ENCODE assay signal across 21 cellular contexts in genomic region chr11:56705784-56706396, GRCh38. TPM values are rescaled to one million over a fixed set of nuclear protein-coding genes. Genes with fewer than 3 reads are reported as not detected.
A peak's percentile ranks its signal among the peaks of the same experiment; 100 is the strongest.
DNase-seq lines count a peak whose midpoint lies in the region; ATAC-seq, FAIRE-seq and TF ChIP-seq lines count a peak whose summit lies in the region.
"Had no signal": no experiment of that assay in that cellular context is flagged by ENCODE, and none has a peak within 500 bp of the region (broad histone marks: within the 10 kb centered on the region; RNA-seq: fewer than 3 reads in every experiment).

No MANE protein-coding gene starts in this region.

- H3K4me3 ChIP-seq in Jurkat, Clone E6-1 (ENCODE audit: low read length), result no peak overlapping the region
- no peak overlapping the region for H3K4me3 ChIP-seq in H1 (ENCODE audit: extremely low read depth in 1 of 4, insufficient read depth in 2 of 4, low read depth in 3 of 4, low read length in 4 of 4)
- no peak overlapping the region for H3K4me3 ChIP-seq in smooth muscle cell
- no peak overlapping the region for H3K4me3 ChIP-seq in SJCRH30
- no peak overlapping the region for H3K4me3 ChIP-seq in esophagus squamous epithelium
- no peak overlapping the region for H3K4me3 ChIP-seq in heart left ventricle
- H3K4me3 ChIP-seq: A549 had no signal

- TF ChIP-seq EP300 in H1 (IDR thresholded peaks at IDR 0.05; ENCODE audit: borderline replicate concordance in 1 of 2, low read depth in 2 of 2, low read length in 2 of 2), result no peak

- H4K8ac ChIP-seq in H1 (ENCODE audit: extremely low read depth, insufficient read depth, low read length), result no peak overlapping the region

- no peak overlapping the region for H3K4ac ChIP-seq in H1 (replicated peaks; ENCODE audit: insufficient read length, low read depth, low read length)

- TF ChIP-seq POLR2A in H1 (IDR thresholded peaks at IDR 0.05; ENCODE audit: control extremely low read depth in 1 of 2, low read depth in 2 of 2, low read length in 2 of 2) (no peak), esophagus squamous epithelium (IDR thresholded peaks at IDR 0.05) (no peak), heart left ventricle (IDR thresholded peaks at IDR 0.05) (no peak)

- no peaks in the 10 kb centered on the region for H3K23me2 ChIP-seq in H1 (ENCODE audit: low read depth, low read length)

- H3K9ac ChIP-seq in H1 (replicated peaks in 1 of 4; ENCODE audit: extremely low read depth in 1 of 4, low read depth in 3 of 4, low read length in 3 of 4) (no peak overlapping the region), smooth muscle cell (ENCODE audit: low read depth) (no peak overlapping the region)

- H3K9me3 ChIP-seq in H1 (ENCODE audit: insufficient read depth in 2 of 2, low read depth in 1 of 2, low read length in 1 of 2), result 0 out of 4 replicates have a peak, but pooled peaks cover 0 to 3% of the 10 kb centered on the region in 2 experiments
- no peaks in the 10 kb centered on the region for H3K9me3 ChIP-seq in smooth muscle cell (replicated peaks; ENCODE audit: low read depth)
- no peaks in the 10 kb centered on the region for H3K9me3 ChIP-seq in SJCRH30 (replicated peaks)
- H3K9me3 ChIP-seq in esophagus squamous epithelium, result no peaks in the 10 kb centered on the region
- peaks cover 0 to 19% (median 3%) of the 10 kb centered on the region in 12 donors for H3K9me3 ChIP-seq in heart left ventricle
- H3K9me3 ChIP-seq: A549 had no signal

- H2AK5ac ChIP-seq in H1 (ENCODE audit: low read depth, low read length), result no peak overlapping the region

- no peaks in the 10 kb centered on the region for H3K27me3 ChIP-seq in H1 (replicated peaks in 1 of 4; ENCODE audit: control insufficient read depth in 3 of 4, extremely low read depth in 1 of 4, insufficient read depth in 3 of 4, low read length in 3 of 4)
- H3K27me3 ChIP-seq in smooth muscle cell (ENCODE audit: low read depth), result no peaks in the 10 kb centered on the region
- H3K27me3 ChIP-seq in SJCRH30, result peaks cover 1% of the 10 kb centered on the region; the same call in 1 of the 2 replicates
- H3K27me3 ChIP-seq in esophagus squamous epithelium, result no peaks in the 10 kb centered on the region
- no peaks in the 10 kb centered on the region for H3K27me3 ChIP-seq in heart left ventricle

- H3K27me3 Mint-ChIP-seq in activated CD4-positive, alpha-beta T cell treated with anti-CD3 and anti-CD28 coated beads, Interleukin-2, amount 10 ng/mL, durations not matched to agents 7 days and 5 days, result no peaks in the 10 kb centered on the region
- H3K27me3 Mint-ChIP-seq: CD8-positive, alpha-beta memory T cell had no signal

- TF ChIP-seq CTCF in C4-2B (conservative IDR thresholded peaks at IDR 0.05) (no peak), H1 (IDR thresholded peaks at IDR 0.05; ENCODE audit: control extremely low read depth in 1 of 3, insufficient read depth in 1 of 3, low read depth in 1 of 3, low read length in 3 of 3) (no peak), smooth muscle cell (IDR thresholded peaks at IDR 0.05; ENCODE audit: borderline replicate concordance, insufficient read depth, poor library complexity, severe bottlenecking) (no peak), esophagus squamous epithelium (IDR thresholded peaks at IDR 0.05) (no peak), heart left ventricle (IDR thresholded peaks at IDR 0.05) (no peak)

- H2BK15ac ChIP-seq in H1 (ENCODE audit: low read length), result 0 out of 2 replicates have a peak overlapping the region, but pooled peaks have one; percentile 18

- POLR2A ChIA-PET in H1 (lab: Charles Lee; ENCODE audit: partially characterized antibody), result no interaction called here
- POLR2A ChIA-PET in activated CD4-positive, alpha-beta T cell treated with anti-CD3 and anti-CD28 coated beads, Interleukin-2, amount 10 ng/mL, durations not matched to agents 7 days and 5 days (lab: Charles Lee), result no interaction called here

- H3K4me3 Mint-ChIP-seq in activated CD4-positive, alpha-beta T cell treated with anti-CD3 and anti-CD28 coated beads, Interleukin-2, amount 10 ng/mL, durations not matched to agents 7 days and 5 days, result no peak overlapping the region
- H3K4me3 Mint-ChIP-seq: CD8-positive, alpha-beta memory T cell had no signal

- no peak for TF ChIP-seq RAD21 in H1 (IDR thresholded peaks at IDR 0.05 in 1 of 2, conservative IDR thresholded peaks at IDR 0.05 in 1 of 2; ENCODE audit: low read depth in 2 of 2, low read length in 2 of 2)

- no peaks in the 10 kb centered on the region for H3K36me3 Mint-ChIP-seq in activated CD4-positive, alpha-beta T cell treated with anti-CD3 and anti-CD28 coated beads, Interleukin-2, amount 10 ng/mL, durations not matched to agents 7 days and 5 days (ENCODE audit: low read depth)
- H3K36me3 Mint-ChIP-seq: CD8-positive, alpha-beta memory T cell had no signal

- H3K56ac ChIP-seq in H1 (replicated peaks; ENCODE audit: insufficient read length, low read depth, low read length), result no peak overlapping the region

- H3K4me1 ChIP-seq in H1 (replicated peaks in 1 of 4; ENCODE audit: control insufficient read depth in 3 of 4, insufficient read depth in 4 of 4, low read length in 3 of 4), result no peaks in the 10 kb centered on the region
- H3K4me1 ChIP-seq in smooth muscle cell (ENCODE audit: low read depth), result no peaks in the 10 kb centered on the region
- no peaks in the 10 kb centered on the region for H3K4me1 ChIP-seq in SJCRH30
- no peaks in the 10 kb centered on the region for H3K4me1 ChIP-seq in esophagus squamous epithelium
- no peaks in the 10 kb centered on the region for H3K4me1 ChIP-seq in heart left ventricle
- H3K4me1 ChIP-seq: A549 had no signal

- H3K14ac ChIP-seq in H1 (ENCODE audit: insufficient read length), result no peak overlapping the region

- peak overlapping the region; percentile 62; the same call in 1 of the 2 replicates for H2BK12ac ChIP-seq in H1 (ENCODE audit: low read depth, low read length)

- no peak overlapping the region for H4K5ac ChIP-seq in H1 (ENCODE audit: insufficient read length, low read depth, low read length)

- no peaks in the 10 kb centered on the region for H3K36me3 ChIP-seq in H1 (ENCODE audit: control insufficient read depth in 2 of 4, insufficient read depth in 4 of 4, low read length in 3 of 4)
- H3K36me3 ChIP-seq in smooth muscle cell (ENCODE audit: low read depth), result no peaks in the 10 kb centered on the region
- no peaks in the 10 kb centered on the region for H3K36me3 ChIP-seq in SJCRH30
- no peaks in the 10 kb centered on the region for H3K36me3 ChIP-seq in esophagus squamous epithelium
- no peaks in the 10 kb centered on the region for H3K36me3 ChIP-seq in heart left ventricle

- H3F3A ChIP-seq in smooth muscle cell (ENCODE audit: low read depth), result no peaks in the 10 kb centered on the region

- H3K79me1 ChIP-seq in H1 (ENCODE audit: low read depth, low read length), result no peaks in the 10 kb centered on the region

- H2AFZ ChIP-seq in H1 (ENCODE audit: low read length) (0 out of 2 replicates have a peak overlapping the region, but pooled peaks have one; percentile 3), smooth muscle cell (ENCODE audit: low read depth) (no peak overlapping the region)

- H3K4me2 ChIP-seq in H1 (ENCODE audit: insufficient read depth in 1 of 2, low read depth in 2 of 2, low read length in 2 of 2) (no peak overlapping the region), smooth muscle cell (no peak overlapping the region)
- H3K4me2 ChIP-seq: A549 had no signal

- DNase-seq in Jurkat, Clone E6-1 (ENCODE audit: low read depth, low spot score), result peak; percentile 49
- DNase-seq in H1 (ENCODE audit: low read depth in 1 of 2, low spot score in 2 of 2), result no peak
- DNase-seq in smooth muscle cell (lab: John Stamatoyannopoulos, UW; ENCODE audit: unreplicated experiment), result no peak
- DNase-seq in SJCRH30, result no peak
- no peak for DNase-seq in esophagus squamous epithelium (lab: John Stamatoyannopoulos, UW)
- no peak for DNase-seq in activated CD4-positive, alpha-beta T cell treated with anti-CD3 and anti-CD28 coated beads, Interleukin-2, amount 10 ng/mL, durations not matched to agents 7 days and 5 days
- no peak for DNase-seq in heart left ventricle
- DNase-seq: CD8-positive, alpha-beta memory T cell; HCEC 1CT; NCI-H1417 treated with DMSO at 0.1 percent for 48 hours; NCI-H1930; NCI-H345; NCI-H524 treated with DMSO at 0.1 percent for 48 hours; PC-3; RPMI8226; SHP77 treated with DMSO at 0.1 percent for 48 hours had no signal

- H3K27ac ChIP-seq in C4-2B (peak overlapping the region; percentile 14; the same call in 1 of the 2 replicates), H1 (ENCODE audit: low read depth, low read length) (no peak overlapping the region), smooth muscle cell (ENCODE audit: low read depth) (peak overlapping the region; percentile 43), SJCRH30 (no peak overlapping the region), esophagus squamous epithelium (no peak overlapping the region), heart left ventricle (no peak overlapping the region)
- H3K27ac ChIP-seq: A549 had no signal

- no peaks in the 10 kb centered on the region for H3K4me1 Mint-ChIP-seq in activated CD4-positive, alpha-beta T cell treated with anti-CD3 and anti-CD28 coated beads, Interleukin-2, amount 10 ng/mL, durations not matched to agents 7 days and 5 days
- H3K4me1 Mint-ChIP-seq: CD8-positive, alpha-beta memory T cell had no signal

- no peak overlapping the region for H3K23ac ChIP-seq in H1 (ENCODE audit: insufficient read length)

- no peak overlapping the region; the same call in 1 of the 2 replicates for H2BK20ac ChIP-seq in H1 (ENCODE audit: low read length)

- H3K18ac ChIP-seq in H1 (ENCODE audit: extremely low read depth, low read length), result no peak overlapping the region

- CTCF ChIA-PET in H1 (lab: Charles Lee; ENCODE audit: partially characterized antibody), result interaction anchor here (1.1 to 1.5 kb wide), 3 partner anchors 10 to 92 kb away, joined by 3 read pairs; partner anchors contain the start of gene OR5M1
- CTCF ChIA-PET in activated CD4-positive, alpha-beta T cell treated with anti-CD3 and anti-CD28 coated beads, Interleukin-2, amount 10 ng/mL, durations not matched to agents 7 days and 5 days (lab: Charles Lee), result no interaction called here

- no peak for ATAC-seq in heart left ventricle
- ATAC-seq: PC-3, SK-N-SH treated with all-trans-retinoic acid at 6 μM for 48 hours had no signal

- WGBS in H1 (ENCODE audit: extremely low coverage in 1 of 2, insufficient coverage in 1 of 2, insufficient read length in 1 of 2, insufficient replicate concordance in 2 of 2, low coverage in 1 of 2, low lambda C conversion rate in 2 of 2, missing lambda C conversion rate in 1 of 2), 2 experiments, result 53% methylated on average over 1 of the region's 1 CpG; no CpG with 5 or more reads in 1 of the 2 experiments
- 62% methylated on average over 1 of the region's 1 CpG for WGBS in smooth muscle cell (ENCODE audit: low lambda C conversion rate)
- WGBS in esophagus squamous epithelium, 2 donors, result 44 to 77% methylated on average over 1 of the region's 1 CpG
- 54 to 75% (median 62%) methylated on average over 1 of the region's 1 CpG for WGBS in heart left ventricle, 4 donors

- no peaks in the 10 kb centered on the region for H4K20me1 ChIP-seq in H1 (replicated peaks in 1 of 2; ENCODE audit: control insufficient read depth in 1 of 2, insufficient read depth in 2 of 2, low read length in 2 of 2)
- no peaks in the 10 kb centered on the region for H4K20me1 ChIP-seq in smooth muscle cell (ENCODE audit: low read depth)

- intact Hi-C loops in esophagus squamous epithelium (cut with DNase I), result no loop called here
- intact Hi-C loops in heart left ventricle (cut with DNase I), result no loop called here

- H4K91ac ChIP-seq in H1 (replicated peaks; ENCODE audit: insufficient read length, low read length), result no peak overlapping the region

- H3K79me2 ChIP-seq in H1 (ENCODE audit: control insufficient read depth in 1 of 2, insufficient read depth in 2 of 2, low read length in 2 of 2) (no peaks in the 10 kb centered on the region), smooth muscle cell (ENCODE audit: low read depth) (no peaks in the 10 kb centered on the region)

- FAIRE-seq in H1 (lab: Jason Lieb, UNC), result no peak
- FAIRE-seq: A549, HTR-8/SVneo had no signal

- H3K9me3 Mint-ChIP-seq in activated CD4-positive, alpha-beta T cell treated with anti-CD3 and anti-CD28 coated beads, Interleukin-2, amount 10 ng/mL, durations not matched to agents 7 days and 5 days, result peaks cover 7% of the 10 kb centered on the region

- no peak overlapping the region for H3K27ac Mint-ChIP-seq in activated CD4-positive, alpha-beta T cell treated with anti-CD3 and anti-CD28 coated beads, Interleukin-2, amount 10 ng/mL, durations not matched to agents 7 days and 5 days
- H3K27ac Mint-ChIP-seq: CD8-positive, alpha-beta memory T cell had no signal

- no peak overlapping the region for H2BK5ac ChIP-seq in H1 (ENCODE audit: low read depth, low read length)

- no peak overlapping the region for H2BK120ac ChIP-seq in H1 (replicated peaks; ENCODE audit: low read depth, low read length)

RNA-seq across cellular contexts. Expression of gene OR9G1, which starts 7.0 kb away (rescaled TPM):
- not detected for polyA plus RNA-seq in Jurkat, Clone E6-1 (2012; ENCODE audit: insufficient read depth, insufficient read length)
- total RNA-seq in H1 (2021; fragmentation: NEBNext Ultra II Directional; extraction: Animal tissue kit (Norgen Biotek cat#: 25700)), result not detected in 2 replicates
- polyA plus RNA-seq in H1 (2011; rRNA removed) (not detected in 2 replicates), smooth muscle cell (not detected in 2 replicates), heart left ventricle (not detected)
- not detected for polyA plus RNA-seq in H1 (2011; cell fraction: cytosol; rRNA removed)
- polyA plus RNA-seq in H1 (2011; cell fraction: nucleus; rRNA removed), result not detected
- not detected in 4 replicates for polyA plus RNA-seq in H1 (2012, experiment 1 of 2)
- not detected for polyA plus RNA-seq in H1 (2012, experiment 2 of 2)
- polyA plus RNA-seq in H1 (2013, experiment 1 of 2), result not detected
- polyA plus RNA-seq in H1 (2013, experiment 2 of 2), result not detected
- polyA minus RNA-seq in H1 (2011; rRNA and poly(A)+ RNA removed), result not detected in 2 replicates
- polyA minus RNA-seq in H1 (2011; cell fraction: cytosol; rRNA and poly(A)+ RNA removed), result not detected
- not detected for polyA minus RNA-seq in H1 (2011; cell fraction: nucleus; rRNA and poly(A)+ RNA removed)
- total RNA-seq in smooth muscle cell (not detected in 2 replicates), esophagus squamous epithelium (not detected), heart left ventricle (not detected)
- total RNA-seq in SJCRH30 (2014; rRNA removed; shearing (Covaris generic)), result not detected in 2 replicates
- total RNA-seq in activated CD4-positive, alpha-beta T cell treated with anti-CD3 and anti-CD28 coated beads, Interleukin-2, amount 10 ng/mL, durations not matched to agents 7 days and 5 days, result not detected
- total RNA-seq: CD8-positive, alpha-beta memory T cell; PC-3 had no signal
- polyA plus RNA-seq: A549; BJ; CD8-positive, alpha-beta memory T cell had no signal

RNA-seq across cellular contexts. Expression of gene OR5AR1, which starts 42.4 kb away (rescaled TPM):
- not detected for polyA plus RNA-seq in Jurkat, Clone E6-1 (2012; ENCODE audit: insufficient read depth, insufficient read length)
- total RNA-seq in H1 (2021; fragmentation: NEBNext Ultra II Directional; extraction: Animal tissue kit (Norgen Biotek cat#: 25700)), result not detected in 2 replicates
- 0.12 TPM in 1 of 2 replicates, not detected in the other for polyA plus RNA-seq in H1 (2011; rRNA removed)
- polyA plus RNA-seq in H1 (2011; cell fraction: cytosol; rRNA removed), result not detected
- not detected for polyA plus RNA-seq in H1 (2011; cell fraction: nucleus; rRNA removed)
- not detected in 4 replicates for polyA plus RNA-seq in H1 (2012, experiment 1 of 2)
- not detected for polyA plus RNA-seq in H1 (2012, experiment 2 of 2)
- not detected for polyA plus RNA-seq in H1 (2013, experiment 1 of 2)
- not detected for polyA plus RNA-seq in H1 (2013, experiment 2 of 2)
- polyA minus RNA-seq in H1 (2011; rRNA and poly(A)+ RNA removed), result 0.41 TPM in 1 of 2 replicates, not detected in the other
- not detected for polyA minus RNA-seq in H1 (2011; cell fraction: cytosol; rRNA and poly(A)+ RNA removed)
- polyA minus RNA-seq in H1 (2011; cell fraction: nucleus; rRNA and poly(A)+ RNA removed), result not detected
- total RNA-seq in smooth muscle cell, result not detected in 2 replicates
- not detected in 2 replicates for polyA plus RNA-seq in smooth muscle cell
- not detected in 2 replicates for total RNA-seq in SJCRH30 (2014; rRNA removed; shearing (Covaris generic))
- total RNA-seq in esophagus squamous epithelium, result not detected
- total RNA-seq in activated CD4-positive, alpha-beta T cell treated with anti-CD3 and anti-CD28 coated beads, Interleukin-2, amount 10 ng/mL, durations not matched to agents 7 days and 5 days, result not detected
- total RNA-seq in heart left ventricle, result not detected
- polyA plus RNA-seq in heart left ventricle, result not detected
- total RNA-seq: CD8-positive, alpha-beta memory T cell; PC-3 had no signal
- polyA plus RNA-seq: A549; BJ; CD8-positive, alpha-beta memory T cell had no signal

RNA-seq across cellular contexts. Expression of gene OR9G4, which starts 42.6 kb away (rescaled TPM):
- polyA plus RNA-seq in Jurkat, Clone E6-1 (2012; ENCODE audit: insufficient read depth, insufficient read length), result not detected
- not detected in 2 replicates for total RNA-seq in H1 (2021; fragmentation: NEBNext Ultra II Directional; extraction: Animal tissue kit (Norgen Biotek cat#: 25700))
- polyA plus RNA-seq in H1 (2011; rRNA removed) (not detected in 2 replicates), smooth muscle cell (not detected in 2 replicates), heart left ventricle (not detected)
- polyA plus RNA-seq in H1 (2011; cell fraction: cytosol; rRNA removed), result not detected
- polyA plus RNA-seq in H1 (2011; cell fraction: nucleus; rRNA removed), result not detected
- not detected in 4 replicates for polyA plus RNA-seq in H1 (2012, experiment 1 of 2)
- polyA plus RNA-seq in H1 (2012, experiment 2 of 2), result not detected
- not detected for polyA plus RNA-seq in H1 (2013, experiment 1 of 2)
- polyA plus RNA-seq in H1 (2013, experiment 2 of 2), result not detected
- not detected in 2 replicates for polyA minus RNA-seq in H1 (2011; rRNA and poly(A)+ RNA removed)
- polyA minus RNA-seq in H1 (2011; cell fraction: cytosol; rRNA and poly(A)+ RNA removed), result not detected
- not detected for polyA minus RNA-seq in H1 (2011; cell fraction: nucleus; rRNA and poly(A)+ RNA removed)
- total RNA-seq in smooth muscle cell (not detected in 2 replicates), esophagus squamous epithelium (not detected), heart left ventricle (not detected)
- total RNA-seq in SJCRH30 (2014; rRNA removed; shearing (Covaris generic)), result not detected in 2 replicates
- total RNA-seq in activated CD4-positive, alpha-beta T cell treated with anti-CD3 and anti-CD28 coated beads, Interleukin-2, amount 10 ng/mL, durations not matched to agents 7 days and 5 days, result not detected
- total RNA-seq: CD8-positive, alpha-beta memory T cell; PC-3 had no signal
- polyA plus RNA-seq: A549; BJ; CD8-positive, alpha-beta memory T cell had no signal

Comparison
In these comparisons a context has a peak if more than half of its experiments do, and no peak if none do; other contexts are left out.
1. H3K27ac ChIP-seq: peak in C4-2B (single experiment) and smooth muscle cell (single experiment); none in H1 (single experiment), SJCRH30 (single experiment), esophagus squamous epithelium (0 of 4) and heart left ventricle (0 of 12).